ENCODE assay signal across 33 cellular contexts in genomic region chr17:31823014-31823413, GRCh38.
"Had no signal": no experiment of that assay in that cellular context is flagged by ENCODE, and none has a peak within 500 bp of the region (broad histone marks: within the 10 kb centered on the region; RNA-seq: fewer than 3 reads in every experiment).

No MANE protein-coding gene starts in this region.

- H3K9me3 ChIP-seq: adrenal gland, body of pancreas, breast epithelium had no signal

- H3K27me3 ChIP-seq: adrenal gland, body of pancreas, brain microvascular endothelial cell, breast epithelium had no signal

- ATAC-seq: activated CD8-positive, alpha-beta T cell treated with anti-CD3 and anti-CD28 coated beads for 36 hours; activated naive CD4-positive, alpha-beta T cell treated with anti-CD3 and anti-CD28 coated beads, Interleukin-2, amount 50 U/mL, for 72 hours; activated T-cell treated with anti-CD3 and anti-CD28 coated beads, Interleukin-2, amount 50 U/mL, for 4 hours; activated T-cell treated with anti-CD3 and anti-CD28 coated beads, Interleukin-2, amount 50 U/mL, for 72 hours; activated T-helper 17 cell treated with anti-CD3 and anti-CD28 coated beads, Interleukin-2, amount 50 U/mL, for 72 hours; body of pancreas had no signal

- DNase-seq: activated B cell treated with CpG ODN at 0.5 μM for 24 hours; activated CD4-positive, alpha-beta memory T cell treated with anti-CD3 and anti-CD28 coated beads for 36 hours; activated CD4-positive, alpha-beta T cell treated with anti-CD3 and anti-CD28 coated beads for 4 hours; activated CD4-positive, alpha-beta T cell treated with anti-CD3 and anti-CD28 coated beads, Interleukin-2, amount 10 ng/mL, durations not matched to agents 24 days and 14 days; activated CD4-positive, alpha-beta T cell treated with anti-CD3 and anti-CD28 coated beads, Interleukin-2, amount 50 U/mL, for 1 hour; activated CD4-positive, alpha-beta T cell treated with anti-CD3 and anti-CD28 coated beads, Interleukin-2, amount 50 U/mL, for 4 hours; activated CD4-positive, CD25-positive, alpha-beta regulatory T cell treated with anti-CD3 and anti-CD28 coated beads, Interleukin-2, amount 50 U/mL, for 72 hours; activated CD8-positive, alpha-beta memory T cell treated with anti-CD3 and anti-CD28 coated beads, Interleukin-2, amount 50 U/mL, for 4 hours; activated CD8-positive, alpha-beta T cell treated with anti-CD3 and anti-CD28 coated beads for 36 hours; activated effector memory CD4-positive, alpha-beta T cell treated with anti-CD3 and anti-CD28 coated beads, Interleukin-2, amount 50 U/mL, for 16 hours; activated gamma-delta T cell treated with Interleukin-2 at 50 U/mL for 16 hours; activated naive CD4-positive, alpha-beta T cell; activated naive CD4-positive, alpha-beta T cell treated with anti-CD3 and anti-CD28 coated beads for 36 hours; activated naive CD4-positive, alpha-beta T cell treated with anti-CD3 and anti-CD28 coated beads, Interleukin-2, amount 50 U/mL, for 16 hours; activated naive CD8-positive, alpha-beta T cell treated with anti-CD3 and anti-CD28 coated beads for 36 hours; activated T-cell treated with anti-CD3 and anti-CD28 coated beads for 4 hours; activated T-cell treated with anti-CD3 and anti-CD28 coated beads, Interleukin-2, amount 50 U/mL, for 1 hour; activated T-cell treated with anti-CD3 and anti-CD28 coated beads, Interleukin-2, amount 50 U/mL, for 4 hours; activated T-cell treated with anti-CD3 and anti-CD28 coated beads, Interleukin-2, amount 50 U/mL, for 72 hours; adrenal gland; amniotic stem cell; aorta; body of pancreas; brain microvascular endothelial cell; central memory CD4-positive, alpha-beta T cell; T-helper 2 cell; T-helper 9 cell had no signal

- H3K4me3 ChIP-seq: adrenal gland, body of pancreas, breast epithelium had no signal

- H3K27ac ChIP-seq: adrenal gland, body of pancreas, brain microvascular endothelial cell, breast epithelium, VCaP had no signal

- H3K36me3 ChIP-seq: adrenal gland, brain microvascular endothelial cell, breast epithelium had no signal

- H3K4me1 ChIP-seq: adrenal gland, body of pancreas, breast epithelium had no signal

- FAIRE-seq: astrocyte, TTC549 had no signal
